ENCODE assay signal across 1 cellular context in the genomic region with DNA sequence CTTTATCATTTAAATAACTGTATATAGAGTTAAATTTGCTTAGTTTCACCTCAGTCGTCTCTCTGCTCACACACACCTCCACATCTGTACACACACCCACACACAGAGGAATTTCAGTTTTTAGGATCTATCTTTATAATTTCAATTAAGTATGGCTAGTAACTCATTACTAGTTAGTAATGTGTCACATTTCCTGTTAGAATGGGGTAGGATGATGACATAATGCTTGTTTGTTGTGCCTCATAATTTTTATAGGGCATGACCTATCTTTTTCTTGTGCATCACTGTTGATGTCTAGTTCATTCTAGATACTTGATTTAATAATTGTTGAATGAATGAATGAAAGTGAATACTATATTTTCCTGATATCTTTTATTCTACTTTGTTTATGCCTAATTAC.
TF ChIP-seq lines count a peak whose summit lies in the region.

No MANE protein-coding gene starts in this region.

TF ChIP-seq in K562, 482 proteins besides CTCF, POLR2A, EP300 and RAD21 (continued from another document):
- TF ChIP-seq, protein P1, sequence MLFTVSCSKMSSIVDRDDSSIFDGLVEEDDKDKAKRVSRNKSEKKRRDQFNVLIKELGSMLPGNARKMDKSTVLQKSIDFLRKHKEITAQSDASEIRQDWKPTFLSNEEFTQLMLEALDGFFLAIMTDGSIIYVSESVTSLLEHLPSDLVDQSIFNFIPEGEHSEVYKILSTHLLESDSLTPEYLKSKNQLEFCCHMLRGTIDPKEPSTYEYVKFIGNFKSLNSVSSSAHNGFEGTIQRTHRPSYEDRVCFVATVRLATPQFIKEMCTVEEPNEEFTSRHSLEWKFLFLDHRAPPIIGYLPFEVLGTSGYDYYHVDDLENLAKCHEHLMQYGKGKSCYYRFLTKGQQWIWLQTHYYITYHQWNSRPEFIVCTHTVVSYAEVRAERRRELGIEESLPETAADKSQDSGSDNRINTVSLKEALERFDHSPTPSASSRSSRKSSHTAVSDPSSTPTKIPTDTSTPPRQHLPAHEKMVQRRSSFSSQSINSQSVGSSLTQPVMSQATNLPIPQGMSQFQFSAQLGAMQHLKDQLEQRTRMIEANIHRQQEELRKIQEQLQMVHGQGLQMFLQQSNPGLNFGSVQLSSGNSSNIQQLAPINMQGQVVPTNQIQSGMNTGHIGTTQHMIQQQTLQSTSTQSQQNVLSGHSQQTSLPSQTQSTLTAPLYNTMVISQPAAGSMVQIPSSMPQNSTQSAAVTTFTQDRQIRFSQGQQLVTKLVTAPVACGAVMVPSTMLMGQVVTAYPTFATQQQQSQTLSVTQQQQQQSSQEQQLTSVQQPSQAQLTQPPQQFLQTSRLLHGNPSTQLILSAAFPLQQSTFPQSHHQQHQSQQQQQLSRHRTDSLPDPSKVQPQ (CRISPR knock-in tag; IDR thresholded peaks at IDR 0.05; ENCODE audit: borderline replicate concordance) = no peak
- TF ChIP-seq HOXB6 (CRISPR knock-in tag; IDR thresholded peaks at IDR 0.05; ENCODE audit: borderline replicate concordance) = no peak
